In the genomic region with DNA sequence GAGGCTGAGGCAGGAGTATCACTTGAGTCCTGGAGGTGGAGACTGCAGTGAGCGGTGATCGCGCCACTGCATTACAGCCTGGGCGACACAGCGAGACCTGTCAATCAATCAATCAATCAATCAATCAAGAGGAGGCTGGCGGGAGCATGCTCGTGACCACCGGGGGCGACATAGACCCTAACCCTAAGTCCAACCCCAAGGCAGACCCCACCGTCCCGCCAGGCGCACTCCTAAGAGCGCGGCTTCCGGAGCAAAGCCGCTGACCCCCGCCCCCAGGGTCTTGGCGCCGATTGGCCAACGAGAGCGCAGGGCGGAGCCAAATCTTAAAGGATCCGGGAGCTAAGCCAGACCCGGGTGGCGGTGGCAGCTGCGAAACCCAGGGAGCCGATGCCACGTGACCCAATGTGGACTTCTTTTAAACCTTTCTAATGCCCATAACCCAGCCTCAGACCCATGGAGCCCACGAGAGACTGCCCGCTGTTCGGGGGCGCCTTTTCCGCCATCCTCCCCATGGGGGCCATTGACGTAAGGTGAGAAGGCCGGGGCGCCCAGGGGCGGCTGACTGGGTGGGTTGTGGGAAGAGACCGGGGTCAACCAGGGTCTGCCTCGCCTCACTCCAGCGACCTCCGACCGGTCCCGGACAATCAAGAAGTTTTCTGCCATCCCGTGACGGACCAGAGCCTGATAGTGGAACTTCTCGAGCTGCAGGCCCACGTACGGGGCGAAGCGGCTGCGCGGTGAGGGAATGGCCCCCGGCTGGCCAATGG, we compare ENCODE assay signal across 8 cellular contexts. TPM values are rescaled to one million over a fixed set of nuclear protein-coding genes. Genes with fewer than 3 reads are reported as not detected.
A peak's percentile ranks its signal among the peaks of the same experiment; 100 is the strongest.
DNase-seq lines count a peak whose midpoint lies in the region; TF ChIP-seq lines count a peak whose summit lies in the region.

Gene RANGRF, plus strand, starts transcription at position 335 of the 767 bp plus-strand sequence. Its CDS starts 119 bp downstream, at position 454.

- H2BK15ac ChIP-seq in neuronal stem cell (ENCODE audit: low read length), result peak within 1 kb of the TSS; percentile 83

- peak within 1 kb of the TSS; percentile 96 for H3K9ac ChIP-seq in GM23248
- H3K9ac ChIP-seq in neuronal stem cell (ENCODE audit: low read depth, low read length, poor library complexity), result peak within 1 kb of the TSS; percentile 92
- H3K9ac ChIP-seq in subcutaneous abdominal adipose tissue (ENCODE audit: low read length in 5 of 5), result peak within 1 kb of the TSS; percentile 73 to 93 (median 89)

- peak within 1 kb of the TSS; percentile 50 for H2AK5ac ChIP-seq in neuronal stem cell (ENCODE audit: low read depth, low read length)

- DNase-seq in GM23248 (peak; percentile 95), M059J (ENCODE audit: low read depth) (peak; percentile 82), SK-MEL-5 (ENCODE audit: low read depth, low spot score) (peak; percentile 86), foreskin melanocyte (peak; percentile 81), neuronal stem cell (ENCODE audit: low spot score) (peak; percentile 81)
- peak; percentile 86 for DNase-seq in activated naive CD4-positive, alpha-beta T cell treated with Interleukin-2 at 50 U/mL for 16 hours

- WGBS in GM23248 (ENCODE audit: low coverage in 1 of 2, low lambda C conversion rate in 2 of 2, missing lambda C conversion rate in 2 of 2), 2 experiments, result 0 to 1% methylated on average over 48 to 50 of the region's 53 CpGs
- WGBS in neuronal stem cell (ENCODE audit: extremely low coverage in 2 of 2, insufficient read length in 2 of 2, insufficient replicate concordance in 1 of 2), 2 donors, result no CpG with 5 or more reads among the region's 53 CpGs

- TF ChIP-seq CTCF in DOHH2 (IDR thresholded peaks at IDR 0.05; ENCODE audit: low read depth, low read length, poor library complexity, severe bottlenecking), result no peak

- peak within 1 kb of the TSS; percentile 47 for H3K27ac ChIP-seq in DOHH2 (ENCODE audit: low read depth, low read length)
- H3K27ac ChIP-seq in GM23248, result peak within 1 kb of the TSS; percentile 75
- peak within 1 kb of the TSS; percentile 74 for H3K27ac ChIP-seq in neuronal stem cell (replicated peaks; ENCODE audit: low read length)
- H3K27ac ChIP-seq in subcutaneous abdominal adipose tissue (ENCODE audit: low read depth, low read length), result peak within 1 kb of the TSS; percentile 92

- peak within 1 kb of the TSS; percentile 92 for H3K14ac ChIP-seq in neuronal stem cell (ENCODE audit: low read length)

- H3K9me2 ChIP-seq in DOHH2 (replicated peaks; ENCODE audit: control insufficient read depth, low read length), result no peaks in the 10 kb centered on the region
- H3K9me2 ChIP-seq in GM23248 (ENCODE audit: insufficient read depth), result no peaks in the 10 kb centered on the region

- H2BK12ac ChIP-seq in neuronal stem cell (ENCODE audit: low read length), result no peak within 1 kb of the TSS

- H3K79me2 ChIP-seq in DOHH2 (ENCODE audit: control insufficient read depth, low read length) (peaks cover 18% of the 10 kb centered on the region), GM23248 (ENCODE audit: insufficient read depth) (no peaks in the 10 kb centered on the region)

- H3K4me3 ChIP-seq in DOHH2 (ENCODE audit: low read length) (peak within 1 kb of the TSS; percentile 90), GM23248 (peak within 1 kb of the TSS; percentile 92), neuronal stem cell (ENCODE audit: low read length in 2 of 2) (peak within 1 kb of the TSS; percentile 87 to 97), subcutaneous abdominal adipose tissue (ENCODE audit: low read depth in 1 of 5, low read length in 5 of 5) (peak within 1 kb of the TSS; percentile 86 to 96 (median 93))

- H4K91ac ChIP-seq in neuronal stem cell (ENCODE audit: low read depth, low read length, poor library complexity), result no peak within 1 kb of the TSS

- H3K79me1 ChIP-seq in neuronal stem cell (ENCODE audit: low read depth, low read length), result peaks cover 4% of the 10 kb centered on the region

- H3K4me1 ChIP-seq in DOHH2 (ENCODE audit: control insufficient read depth, low read length) (peaks cover 44% of the 10 kb centered on the region), GM23248 (ENCODE audit: insufficient read depth) (0 out of 2 replicates have a peak, but pooled peaks cover 7% of the 10 kb centered on the region), neuronal stem cell (ENCODE audit: control insufficient read depth in 2 of 2, insufficient read depth in 1 of 2, low read depth in 1 of 2, low read length in 2 of 2) (peaks cover 8 to 10% of the 10 kb centered on the region in 2 donors), subcutaneous abdominal adipose tissue (ENCODE audit: control insufficient read depth in 5 of 5, insufficient read depth in 5 of 5, low read length in 5 of 5) (peaks cover 3 to 49% (median 42%) of the 10 kb centered on the region in 5 donors)

- H3K27me3 ChIP-seq in DOHH2 (ENCODE audit: control insufficient read depth, low read length), result no peaks in the 10 kb centered on the region
- no peaks in the 10 kb centered on the region for H3K27me3 ChIP-seq in GM23248 (replicated peaks; ENCODE audit: insufficient read depth)
- H3K27me3 ChIP-seq in neuronal stem cell (ENCODE audit: control insufficient read depth in 3 of 3, insufficient read depth in 3 of 3, low read depth in 1 of 3, low read length in 3 of 3), result no peaks in the 10 kb centered on the region
- no peaks in the 10 kb centered on the region for H3K27me3 ChIP-seq in subcutaneous abdominal adipose tissue (ENCODE audit: control insufficient read depth in 5 of 5, insufficient read depth in 4 of 5, low read length in 5 of 5)

- H3K36me3 ChIP-seq in DOHH2 (ENCODE audit: control insufficient read depth, low read length) (peaks cover 14% of the 10 kb centered on the region), GM23248 (ENCODE audit: low read depth) (no peaks in the 10 kb centered on the region), neuronal stem cell (replicated peaks in 1 of 2; ENCODE audit: control insufficient read depth in 2 of 2, insufficient read depth in 2 of 2, low read length in 2 of 2) (peaks cover 1 to 4% of the 10 kb centered on the region in 2 donors), subcutaneous abdominal adipose tissue (ENCODE audit: control insufficient read depth in 5 of 5, insufficient read depth in 5 of 5, low read length in 5 of 5) (peaks cover 0 to 8% (median 0%) of the 10 kb centered on the region in 5 donors)

- peak within 1 kb of the TSS; percentile 98 for H2AFZ ChIP-seq in GM23248
- H2AFZ ChIP-seq in neuronal stem cell (ENCODE audit: low read length), result peak within 1 kb of the TSS; percentile 99

- H3K18ac ChIP-seq in neuronal stem cell (ENCODE audit: low read length), result peak within 1 kb of the TSS; percentile 96

- in situ Hi-C loops in GM23248 (cut with MboI) (no loop called here), SK-MEL-5 (cut with HindIII; ENCODE audit: low pct_unique_long_range_greater_than_20kb, low sequenced_read_pairs) (no loop called here)

- H3K9me3 ChIP-seq in DOHH2 (ENCODE audit: control insufficient read depth, insufficient read depth, low read length), result no peaks in the 10 kb centered on the region
- H3K9me3 ChIP-seq in GM23248 (ENCODE audit: low read depth), result no peaks in the 10 kb centered on the region
- no peaks in the 10 kb centered on the region for H3K9me3 ChIP-seq in neuronal stem cell (replicated peaks in 1 of 2; ENCODE audit: control insufficient read depth in 2 of 2, insufficient read depth in 1 of 2, low read depth in 1 of 2, low read length in 2 of 2)
- no peaks in the 10 kb centered on the region for H3K9me3 ChIP-seq in subcutaneous abdominal adipose tissue (ENCODE audit: control insufficient read depth in 5 of 5, low read length in 5 of 5)

- no peak within 1 kb of the TSS for H4K8ac ChIP-seq in neuronal stem cell (ENCODE audit: low read depth, low read length)

- H2BK120ac ChIP-seq in neuronal stem cell (ENCODE audit: low read depth, low read length), result no peak within 1 kb of the TSS

- peak within 1 kb of the TSS; percentile 88 for H2BK5ac ChIP-seq in neuronal stem cell (ENCODE audit: low read length)

- H3F3A ChIP-seq in DOHH2 (ENCODE audit: control insufficient read depth, insufficient read depth) (peaks cover 10% of the 10 kb centered on the region), GM23248 (ENCODE audit: insufficient read depth) (0 out of 2 replicates have a peak, but pooled peaks cover 9% of the 10 kb centered on the region)

- peak within 1 kb of the TSS; percentile 87 for H3K4ac ChIP-seq in neuronal stem cell (ENCODE audit: low read length)

- H3K4me2 ChIP-seq in DOHH2 (ENCODE audit: low read length) (peak within 1 kb of the TSS; percentile 87), GM23248 (ENCODE audit: unreplicated experiment) (peak within 1 kb of the TSS; percentile 95), neuronal stem cell (ENCODE audit: insufficient read depth, low read length, poor library complexity, severe bottlenecking) (peak within 1 kb of the TSS; percentile 95)

- H4K20me1 ChIP-seq in DOHH2 (ENCODE audit: control insufficient read depth, insufficient read depth, low read depth, low read length) (no peaks in the 10 kb centered on the region), GM23248 (ENCODE audit: insufficient read depth) (no peaks in the 10 kb centered on the region)

- peak within 1 kb of the TSS; percentile 94 for H3K23ac ChIP-seq in neuronal stem cell (ENCODE audit: low read depth, low read length, poor library complexity)

RNA-seq across cellular contexts. Expression of gene RANGRF, which starts in this region (rescaled TPM):
- 4.8 and 13.8 TPM in 2 replicates for total RNA-seq in GM23248 (2014; rRNA removed; shearing (Covaris generic))
- polyA plus RNA-seq in GM23248 (2016; fragmentation: Nextera tagmentation; extraction: Ambion mirVana), result 29.7 and 30.3 TPM in 2 replicates
- 5.6 and 14.7 TPM in 2 replicates for total RNA-seq in M059J (2014; rRNA removed; shearing (Covaris generic))
- 5.3 and 7.1 TPM in 2 replicates for total RNA-seq in SK-MEL-5 (2014; rRNA removed; shearing (Covaris generic))
- 21.5 and 25.4 TPM in 2 replicates for polyA plus RNA-seq in SK-MEL-5 (2015; cell fraction: cytosol; rRNA removed)
- 49.3 and 54.9 TPM in 2 replicates for polyA plus RNA-seq in SK-MEL-5 (2015; cell fraction: nucleus; rRNA removed)
- 66.9 TPM for polyA plus RNA-seq in neuronal stem cell (2013, experiment 1 of 2)
- polyA plus RNA-seq in neuronal stem cell (2013, experiment 2 of 2), result 66.2 TPM

Comparison
In these comparisons a context has a peak if more than half of its experiments do, and no peak if none do; other contexts are left out.
1. Peak in every context shown above with its lines: DNase-seq, H3K4me3 ChIP-seq and H3K27ac ChIP-seq.